Comparison of ENCODE assay signal across 11 cellular contexts in the genomic region with DNA sequence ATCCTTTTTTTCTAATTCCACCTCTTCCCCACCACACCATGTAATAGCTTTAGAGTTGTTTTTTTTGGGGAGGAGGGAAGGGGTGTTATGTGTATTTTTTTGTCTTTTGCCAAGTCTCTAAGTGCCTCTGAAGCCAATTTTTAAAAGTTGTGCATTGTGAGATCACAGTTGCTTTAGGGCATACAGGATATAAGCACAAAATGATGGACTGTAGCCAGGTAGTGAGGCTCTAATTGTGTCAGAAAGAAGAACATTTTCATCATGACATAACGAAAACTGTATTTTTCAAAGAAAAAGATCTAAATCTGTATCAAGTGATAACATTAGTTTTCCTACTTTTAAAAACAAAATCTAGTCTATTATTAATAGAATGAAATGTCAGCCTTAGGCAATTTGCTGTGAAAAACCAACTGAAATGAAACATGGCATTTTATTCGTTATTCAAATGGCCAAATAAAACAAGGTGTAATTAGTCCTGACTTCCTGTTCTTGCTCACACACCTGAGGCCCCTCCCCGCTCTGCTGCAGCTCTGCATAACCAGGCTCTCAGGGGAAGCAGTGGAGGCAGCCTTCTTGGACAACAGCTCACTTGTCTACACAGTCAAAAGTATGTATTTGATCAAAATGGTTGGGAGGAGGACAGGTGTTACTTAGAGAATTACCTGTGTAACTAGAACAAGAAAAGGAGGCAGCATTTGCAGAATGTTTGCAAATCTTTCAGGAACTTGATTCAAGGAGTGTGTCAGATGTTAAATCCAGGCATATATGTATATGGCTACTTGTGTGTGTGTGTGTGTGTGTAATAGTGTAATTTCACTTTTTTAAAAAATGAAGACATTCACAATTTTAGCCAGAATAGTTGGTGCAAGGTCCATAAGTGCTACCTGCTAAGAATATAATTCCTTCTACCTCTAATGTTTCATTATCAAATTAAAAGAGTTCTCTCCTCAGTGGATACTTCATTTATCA.
DNase-seq lines count a peak whose midpoint lies in the region; ATAC-seq and TF ChIP-seq lines count a peak whose summit lies in the region.
"Had no signal": no experiment of that assay in that cellular context is flagged by ENCODE, and none has a peak within 500 bp of the region (broad histone marks: within the 10 kb centered on the region; RNA-seq: fewer than 3 reads in every experiment).

No MANE protein-coding gene starts in this region.

- peaks cover 6% of the 10 kb centered on the region for H3K36me3 Mint-ChIP-seq in chondrocyte (ENCODE audit: low read depth)
- peaks cover 5% of the 10 kb centered on the region for H3K36me3 Mint-ChIP-seq in nephron (ENCODE audit: low read depth)
- H3K36me3 Mint-ChIP-seq: activated naive CD4-positive, alpha-beta T cell treated with anti-CD3 and anti-CD28 coated beads, Interleukin-2, amount 50 U/mL, for 72 hours had no signal

- ATAC-seq in HG02840 (IDR thresholded peaks at IDR 0.05; ENCODE audit: low FRiP score, unreplicated experiment) (no peak), HG03432 (IDR thresholded peaks at IDR 0.05; ENCODE audit: unreplicated experiment) (no peak)
- ATAC-seq: activated naive CD4-positive, alpha-beta T cell treated with anti-CD3 and anti-CD28 coated beads, Interleukin-2, amount 50 U/mL, for 72 hours; gastroesophageal sphincter had no signal

- peak overlapping the region; percentile 92 for H3K27ac Mint-ChIP-seq in chondrocyte (ENCODE audit: unreplicated experiment)
- H3K27ac Mint-ChIP-seq in nephron: peak overlapping the region; percentile 46 to 88 (median 70)
- H3K27ac Mint-ChIP-seq: activated naive CD4-positive, alpha-beta T cell treated with anti-CD3 and anti-CD28 coated beads, Interleukin-2, amount 50 U/mL, for 72 hours had no signal

- H3K4me1 Mint-ChIP-seq in chondrocyte (ENCODE audit: low read depth): peaks cover 96% of the 10 kb centered on the region
- H3K4me1 Mint-ChIP-seq in nephron: peaks cover 84% of the 10 kb centered on the region

- H3K4me3 Mint-ChIP-seq in chondrocyte (ENCODE audit: unreplicated experiment) (no peak overlapping the region), nephron (peak overlapping the region in 1 of 3 experiments; percentile 26)

- H3K27me3 Mint-ChIP-seq in chondrocyte (ENCODE audit: low read depth): no peaks in the 10 kb centered on the region
- no peaks in the 10 kb centered on the region for H3K27me3 Mint-ChIP-seq in nephron (ENCODE audit: low read depth)

- in situ Hi-C loops in ACHN (cut with HindIII; ENCODE audit: low pct_ligation_motif_present, low pct_unique_long_range_greater_than_20kb, low sequenced_read_pairs): no loop called here

- H3K9me3 Mint-ChIP-seq in chondrocyte (ENCODE audit: low read depth) (no peaks in the 10 kb centered on the region), nephron (no peaks in the 10 kb centered on the region)
- H3K9me3 Mint-ChIP-seq: activated naive CD4-positive, alpha-beta T cell treated with anti-CD3 and anti-CD28 coated beads, Interleukin-2, amount 50 U/mL, for 72 hours had no signal

- DNase-seq in EL (peak; percentile 31), NCI-H2196 treated with DMSO at 0.1 percent for 48 hours (lab: John Stamatoyannopoulos, UW; ENCODE audit: unreplicated experiment) (peak; percentile 14), chondrocyte (ENCODE audit: low spot score) (no peak), ACHN (no peak), GDM1 (lab: John Stamatoyannopoulos, UW) (no peak)
- DNase-seq: activated CD4-positive, alpha-beta T cell treated with anti-CD3 and anti-CD28 coated beads, Interleukin-2, amount 50 U/mL, for 48 hours had no signal

- TF ChIP-seq CTCF in chondrocyte (IDR thresholded peaks at IDR 0.05) (no peak), nephron (IDR thresholded peaks at IDR 0.05; ENCODE audit: unreplicated experiment in 3 of 3) (no peak)

Comparison
In these comparisons a context has a peak if more than half of its experiments do, and no peak if none do; other contexts are left out.
1. DNase-seq: peak in EL (single experiment) and NCI-H2196 treated with DMSO at 0.1 percent for 48 hours (single experiment); none in chondrocyte (single experiment), ACHN (single experiment) and GDM1 (single experiment).